In genomic region chr22:49513358-49513851, GRCh38 we compare ENCODE assay signal across 19 cellular contexts.
DNase-seq lines count a peak whose midpoint lies in the region; ATAC-seq, FAIRE-seq and TF ChIP-seq lines count a peak whose summit lies in the region.
"Had no signal": no experiment of that assay in that cellular context is flagged by ENCODE, and none has a peak within 500 bp of the region (broad histone marks: within the 10 kb centered on the region; RNA-seq: fewer than 3 reads in every experiment).

No MANE protein-coding gene starts in this region.

- peaks cover 21% of the 10 kb centered on the region for H3K4me1 ChIP-seq in HUES48 (ENCODE audit: control insufficient read depth, insufficient read depth, low read length)
- H3K4me1 ChIP-seq in H1 (replicated peaks in 1 of 4; ENCODE audit: control insufficient read depth in 3 of 4, insufficient read depth in 4 of 4, low read length in 3 of 4): peaks cover 4 to 15% (median 8%) of the 10 kb centered on the region in 4 experiments; a peak in 6 of 7 replicates
- H3K4me1 ChIP-seq in mucosa of descending colon (ENCODE audit: low read depth): no peaks in the 10 kb centered on the region
- H3K4me1 ChIP-seq: BE2C, Peyer's patch had no signal

- no peak for DNase-seq in activated CD4-positive, alpha-beta memory T cell treated with anti-CD3 and anti-CD28 coated beads, Interleukin-2, amount 10 ng/mL, durations not matched to agents 7 days and 5 days
- no peak for DNase-seq in activated CD4-positive, alpha-beta memory T cell treated with anti-CD3 and anti-CD28 coated beads for 36 hours
- DNase-seq in H1 (ENCODE audit: low read depth in 1 of 2, low spot score in 2 of 2): no peak
- DNase-seq in memory B cell (ENCODE audit: low spot score in 2 of 2): no peak
- DNase-seq in endothelial cell (ENCODE audit: low spot score): no peak
- no peak for DNase-seq in mucosa of descending colon
- DNase-seq: 8988T, BE2C, DMS 273 treated with DMSO at 0.1 percent for 48 hours, NCI-H1436, NCI-H2029, NCI-H2171 treated with DMSO at 0.1 percent for 48 hours, NCI-H446 treated with DMSO at 0.1 percent for 48 hours, NCI-H82, SHP77, SK-N-SH had no signal

- peak; percentile 92 for FAIRE-seq in H1 (lab: Jason Lieb, UNC)

- intact Hi-C loops in activated CD4-positive, alpha-beta memory T cell treated with anti-CD3 and anti-CD28 coated beads for 36 hours (cut with micrococcal nuclease): no loop called here
- intact Hi-C loops in mucosa of descending colon (cut with DNase I, micrococcal nuclease): no loop called here

- H2BK15ac ChIP-seq in H1 (ENCODE audit: low read length): no peak overlapping the region

- no peak for TF ChIP-seq POLR2A in H1 (IDR thresholded peaks at IDR 0.05; ENCODE audit: control extremely low read depth in 1 of 2, low read depth in 2 of 2, low read length in 2 of 2)

- peak overlapping the region; percentile 23 for H3K4me3 ChIP-seq in HUES48 (ENCODE audit: low read depth, low read length)
- H3K4me3 ChIP-seq in H1 (ENCODE audit: extremely low read depth in 1 of 4, insufficient read depth in 2 of 4, low read depth in 3 of 4, low read length in 4 of 4): peak overlapping the region in 3 of 4 experiments; percentile 13 to 47 (median 24); a peak in 4 of 8 replicates
- no peak overlapping the region for H3K4me3 ChIP-seq in mucosa of descending colon
- H3K4me3 ChIP-seq: Peyer's patch had no signal

- no peak overlapping the region for H2AFZ ChIP-seq in H1 (ENCODE audit: low read length)

- H3K36me3 ChIP-seq in HUES48 (ENCODE audit: control insufficient read depth, insufficient read depth, low read length): no peaks in the 10 kb centered on the region
- H3K36me3 ChIP-seq in H1 (ENCODE audit: control insufficient read depth in 2 of 4, insufficient read depth in 4 of 4, low read length in 3 of 4): no peaks in the 10 kb centered on the region
- H3K36me3 ChIP-seq in mucosa of descending colon (ENCODE audit: low read depth): no peaks in the 10 kb centered on the region
- H3K36me3 ChIP-seq: BE2C, Peyer's patch had no signal

- no peak overlapping the region for H2BK12ac ChIP-seq in H1 (ENCODE audit: low read depth, low read length)

- peaks cover 15% of the 10 kb centered on the region for H3K4me1 Mint-ChIP-seq in activated CD4-positive, alpha-beta memory T cell treated with anti-CD3 and anti-CD28 coated beads, Interleukin-2, amount 10 ng/mL, durations not matched to agents 7 days and 5 days
- H3K4me1 Mint-ChIP-seq in activated CD4-positive, alpha-beta memory T cell treated with anti-CD3 and anti-CD28 coated beads for 36 hours (ENCODE audit: low read depth): peaks cover 13% of the 10 kb centered on the region
- H3K4me1 Mint-ChIP-seq in memory B cell (peaks cover 23% of the 10 kb centered on the region), endothelial cell (ENCODE audit: unreplicated experiment) (no peaks in the 10 kb centered on the region)

- peak overlapping the region; percentile 99; the same call in 1 of the 2 replicates for H2BK20ac ChIP-seq in H1 (ENCODE audit: low read length)

- WGBS in H1 (ENCODE audit: extremely low coverage in 1 of 2, insufficient coverage in 1 of 2, insufficient read length in 1 of 2, insufficient replicate concordance in 2 of 2, low coverage in 1 of 2, low lambda C conversion rate in 2 of 2, missing lambda C conversion rate in 1 of 2), 2 experiments: 20% methylated on average over 5 of the region's 5 CpGs; no CpG with 5 or more reads in 1 of the 2 experiments

- peaks cover 6% of the 10 kb centered on the region for H3K23me2 ChIP-seq in H1 (ENCODE audit: low read depth, low read length)

- H3K9me3 ChIP-seq in HUES48 (ENCODE audit: control insufficient read depth, insufficient read depth, low read length): 0 out of 2 replicates have a peak, but pooled peaks cover 3% of the 10 kb centered on the region
- no peaks in the 10 kb centered on the region; a peak in 1 of 4 replicates for H3K9me3 ChIP-seq in H1 (ENCODE audit: insufficient read depth in 2 of 2, low read depth in 1 of 2, low read length in 1 of 2)
- H3K9me3 ChIP-seq in mucosa of descending colon: peaks cover 10% of the 10 kb centered on the region
- H3K9me3 ChIP-seq: BE2C, SK-N-SH had no signal

- H3K79me1 ChIP-seq in H1 (ENCODE audit: low read depth, low read length): no peaks in the 10 kb centered on the region

- H3K14ac ChIP-seq in H1 (ENCODE audit: insufficient read length): no peak overlapping the region

- peak overlapping the region; percentile 58 to 74 for H3K4me2 ChIP-seq in H1 (ENCODE audit: insufficient read depth in 1 of 2, low read depth in 2 of 2, low read length in 2 of 2)
- H3K4me2 ChIP-seq: SK-N-SH had no signal

- no peak overlapping the region for H2AK5ac ChIP-seq in H1 (ENCODE audit: low read depth, low read length)

- H3K27me3 Mint-ChIP-seq in activated CD4-positive, alpha-beta memory T cell treated with anti-CD3 and anti-CD28 coated beads, Interleukin-2, amount 10 ng/mL, durations not matched to agents 7 days and 5 days: no peaks in the 10 kb centered on the region
- no peaks in the 10 kb centered on the region for H3K27me3 Mint-ChIP-seq in activated CD4-positive, alpha-beta memory T cell treated with anti-CD3 and anti-CD28 coated beads for 36 hours
- no peaks in the 10 kb centered on the region for H3K27me3 Mint-ChIP-seq in memory B cell
- H3K27me3 Mint-ChIP-seq in endothelial cell (ENCODE audit: unreplicated experiment): no peaks in the 10 kb centered on the region

- H3K27ac ChIP-seq in HUES48 (ENCODE audit: low read depth, low read length) (peak overlapping the region; percentile 30), H1 (ENCODE audit: low read depth, low read length) (0 out of 2 replicates have a peak overlapping the region, but pooled peaks have one; percentile 3)
- H3K27ac ChIP-seq: Peyer's patch had no signal

- POLR2A ChIA-PET in activated CD4-positive, alpha-beta memory T cell treated with anti-CD3 and anti-CD28 coated beads, Interleukin-2, amount 10 ng/mL, durations not matched to agents 7 days and 5 days (lab: Charles Lee): no interaction called here
- POLR2A ChIA-PET in activated CD4-positive, alpha-beta memory T cell treated with anti-CD3 and anti-CD28 coated beads for 36 hours (lab: Charles Lee): no interaction called here
- POLR2A ChIA-PET in H1 (lab: Charles Lee; ENCODE audit: partially characterized antibody): interaction anchor here (0.6 to 1.6 kb wide), 9 partner anchors 9 to 146 kb away, joined by 3 to 5 read pairs (median 3); no protein-coding TSS in a partner anchor

- TF ChIP-seq EP300 in H1 (IDR thresholded peaks at IDR 0.05; ENCODE audit: borderline replicate concordance in 1 of 2, low read depth in 2 of 2, low read length in 2 of 2): no peak

- no peaks in the 10 kb centered on the region for H3K27me3 ChIP-seq in HUES48 (ENCODE audit: control insufficient read depth, insufficient read depth, low read length)
- no peaks in the 10 kb centered on the region for H3K27me3 ChIP-seq in H1 (replicated peaks in 1 of 4; ENCODE audit: control insufficient read depth in 3 of 4, extremely low read depth in 1 of 4, insufficient read depth in 3 of 4, low read length in 3 of 4)
- H3K27me3 ChIP-seq: BE2C, Peyer's patch had no signal

- H3K23ac ChIP-seq in H1 (ENCODE audit: insufficient read length): no peak overlapping the region

- ATAC-seq in memory B cell (ENCODE audit: low read depth): no peak
- no peak for ATAC-seq in HG03354 (IDR thresholded peaks at IDR 0.05; ENCODE audit: poor library complexity, severe bottlenecking, unreplicated experiment)
- ATAC-seq in mucosa of descending colon: no peak

- peaks cover 31% of the 10 kb centered on the region for H3K9me3 Mint-ChIP-seq in activated CD4-positive, alpha-beta memory T cell treated with anti-CD3 and anti-CD28 coated beads, Interleukin-2, amount 10 ng/mL, durations not matched to agents 7 days and 5 days
- H3K9me3 Mint-ChIP-seq in activated CD4-positive, alpha-beta memory T cell treated with anti-CD3 and anti-CD28 coated beads for 36 hours: peaks cover 16% of the 10 kb centered on the region
- H3K9me3 Mint-ChIP-seq in memory B cell: peaks cover 12% of the 10 kb centered on the region
- peaks cover 6% of the 10 kb centered on the region for H3K9me3 Mint-ChIP-seq in endothelial cell (ENCODE audit: unreplicated experiment)

- H4K8ac ChIP-seq in H1 (ENCODE audit: extremely low read depth, insufficient read depth, low read length): no peak overlapping the region

- H3K79me2 ChIP-seq in H1 (ENCODE audit: control insufficient read depth in 1 of 2, insufficient read depth in 2 of 2, low read length in 2 of 2): no peaks in the 10 kb centered on the region

- no peak overlapping the region for H3K56ac ChIP-seq in H1 (replicated peaks; ENCODE audit: insufficient read length, low read depth, low read length)

- CTCF ChIA-PET in activated CD4-positive, alpha-beta memory T cell treated with anti-CD3 and anti-CD28 coated beads, Interleukin-2, amount 10 ng/mL, durations not matched to agents 7 days and 5 days (lab: Charles Lee): no interaction called here
- CTCF ChIA-PET in activated CD4-positive, alpha-beta memory T cell treated with anti-CD3 and anti-CD28 coated beads for 36 hours (lab: Charles Lee): no interaction called here
- CTCF ChIA-PET in H1 (lab: Charles Lee; ENCODE audit: partially characterized antibody): interaction anchor here (0.6 to 1.5 kb wide), 5 partner anchors 28 to 199 kb away, joined by 3 to 5 read pairs (median 4); no protein-coding TSS in a partner anchor

- peaks cover 15% of the 10 kb centered on the region for H3K36me3 Mint-ChIP-seq in activated CD4-positive, alpha-beta memory T cell treated with anti-CD3 and anti-CD28 coated beads, Interleukin-2, amount 10 ng/mL, durations not matched to agents 7 days and 5 days (ENCODE audit: low read depth)
- peaks cover 10% of the 10 kb centered on the region for H3K36me3 Mint-ChIP-seq in activated CD4-positive, alpha-beta memory T cell treated with anti-CD3 and anti-CD28 coated beads for 36 hours
- H3K36me3 Mint-ChIP-seq in memory B cell: peaks cover 28% of the 10 kb centered on the region
- H3K36me3 Mint-ChIP-seq in endothelial cell (ENCODE audit: low read depth, unreplicated experiment): peaks cover 4% of the 10 kb centered on the region

- H3K9ac ChIP-seq in HUES48 (ENCODE audit: low read depth, low read length) (no peak overlapping the region), H1 (replicated peaks in 1 of 4; ENCODE audit: extremely low read depth in 1 of 4, low read depth in 3 of 4, low read length in 3 of 4) (no peak overlapping the region)
- H3K9ac ChIP-seq: SK-N-SH had no signal

- peak overlapping the region; percentile 60; the same call in 1 of the 2 replicates for H2BK5ac ChIP-seq in H1 (ENCODE audit: low read depth, low read length)

- H3K4me3 Mint-ChIP-seq in activated CD4-positive, alpha-beta memory T cell treated with anti-CD3 and anti-CD28 coated beads, Interleukin-2, amount 10 ng/mL, durations not matched to agents 7 days and 5 days: no peak overlapping the region
- H3K4me3 Mint-ChIP-seq in activated CD4-positive, alpha-beta memory T cell treated with anti-CD3 and anti-CD28 coated beads for 36 hours: no peak overlapping the region
- H3K4me3 Mint-ChIP-seq in memory B cell: peak overlapping the region; percentile 27
- H3K4me3 Mint-ChIP-seq in endothelial cell (ENCODE audit: unreplicated experiment): no peak overlapping the region

- no peak overlapping the region for H3K4ac ChIP-seq in H1 (replicated peaks; ENCODE audit: insufficient read length, low read depth, low read length)

- H2BK120ac ChIP-seq in H1 (replicated peaks; ENCODE audit: low read depth, low read length): peak overlapping the region; percentile 95

- H3K27ac Mint-ChIP-seq in activated CD4-positive, alpha-beta memory T cell treated with anti-CD3 and anti-CD28 coated beads, Interleukin-2, amount 10 ng/mL, durations not matched to agents 7 days and 5 days: peak overlapping the region; percentile 51
- H3K27ac Mint-ChIP-seq in activated CD4-positive, alpha-beta memory T cell treated with anti-CD3 and anti-CD28 coated beads for 36 hours: no peak overlapping the region
- peak overlapping the region; percentile 48 for H3K27ac Mint-ChIP-seq in memory B cell
- no peak overlapping the region for H3K27ac Mint-ChIP-seq in endothelial cell (ENCODE audit: unreplicated experiment)

- H4K5ac ChIP-seq in H1 (ENCODE audit: insufficient read length, low read depth, low read length): no peak overlapping the region

- peak overlapping the region; percentile 96; the same call in 1 of the 2 replicates for H3K18ac ChIP-seq in H1 (ENCODE audit: extremely low read depth, low read length)

- TF ChIP-seq CTCF in H1 (IDR thresholded peaks at IDR 0.05; ENCODE audit: control extremely low read depth in 1 of 3, insufficient read depth in 1 of 3, low read depth in 1 of 3, low read length in 3 of 3) (no peak), endothelial cell (IDR thresholded peaks at IDR 0.05; ENCODE audit: unreplicated experiment) (no peak), mucosa of descending colon (IDR thresholded peaks at IDR 0.05) (no peak)

- peak overlapping the region; percentile 86 for H4K91ac ChIP-seq in H1 (replicated peaks; ENCODE audit: insufficient read length, low read length)

- H4K20me1 ChIP-seq in H1 (replicated peaks in 1 of 2; ENCODE audit: control insufficient read depth in 1 of 2, insufficient read depth in 2 of 2, low read length in 2 of 2): no peaks in the 10 kb centered on the region

- TF ChIP-seq RAD21 in H1 (IDR thresholded peaks at IDR 0.05 in 1 of 2, conservative IDR thresholded peaks at IDR 0.05 in 1 of 2; ENCODE audit: low read depth in 2 of 2, low read length in 2 of 2): no peak

Comparison
In these comparisons a context has a peak if more than half of its experiments do, and no peak if none do; other contexts are left out.
1. H3K27ac Mint-ChIP-seq: peak in activated CD4-positive, alpha-beta memory T cell treated with anti-CD3 and anti-CD28 coated beads, Interleukin-2, amount 10 ng/mL, durations not matched to agents 7 days and 5 days (single experiment) and memory B cell (single experiment); none in activated CD4-positive, alpha-beta memory T cell treated with anti-CD3 and anti-CD28 coated beads for 36 hours (single experiment) and endothelial cell (single experiment).